Comparison of ENCODE assay signal across 12 cellular contexts in the genomic region with DNA sequence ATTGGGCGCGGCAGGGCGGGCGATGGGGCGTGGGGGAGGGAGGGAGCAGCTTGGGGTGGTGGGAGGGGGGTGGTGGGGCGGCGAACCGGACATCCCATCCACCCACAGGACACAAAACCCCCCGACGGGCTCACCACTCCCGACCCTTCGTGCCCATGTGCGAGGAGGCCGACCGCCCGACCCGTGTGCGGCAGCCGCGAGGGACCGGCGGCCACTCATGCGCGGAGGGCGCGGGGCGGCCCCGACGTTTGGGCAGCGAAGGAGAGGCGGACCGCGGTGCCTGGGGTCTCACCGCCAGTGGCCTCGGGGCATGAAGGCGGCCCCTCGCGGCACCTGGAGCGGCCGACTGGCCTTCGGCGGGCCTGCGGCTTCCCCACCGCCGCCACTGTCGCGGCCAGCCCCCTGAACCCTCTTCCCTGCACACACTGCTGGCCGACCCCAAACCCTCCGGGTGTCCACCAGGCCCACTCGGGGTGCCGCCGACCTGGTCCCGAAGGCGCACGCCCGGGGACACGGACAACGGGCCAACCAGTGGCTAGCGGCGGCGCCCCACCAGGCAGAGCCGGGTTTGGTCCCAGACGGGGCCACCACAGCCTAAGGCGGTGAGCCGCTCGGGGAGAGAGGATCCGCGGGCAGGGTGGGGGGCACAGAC.
"Had no signal": no experiment of that assay in that cellular context is flagged by ENCODE, and none has a peak within 500 bp of the region (broad histone marks: within the 10 kb centered on the region; RNA-seq: fewer than 3 reads in every experiment).

No MANE protein-coding gene starts in this region.

- H3K4me1 Mint-ChIP-seq: memory B cell, nephron progenitor cell had no signal

- H3K4me3 Mint-ChIP-seq: activated naive CD8-positive, alpha-beta T cell; memory B cell; nephron progenitor cell had no signal

- DNase-seq: activated CD4-positive, alpha-beta T cell treated with anti-CD3 and anti-CD28 coated beads, Interleukin-2, amount 50 U/mL, for 1 hour; activated gamma-delta T cell; activated T-cell treated with anti-CD3 and anti-CD28 coated beads, Interleukin-2, amount 50 U/mL, for 1 hour; amygdala; heart left ventricle; nephron progenitor cell; stimulated activated CD4-positive, alpha-beta T cell treated with anti-CD3 and anti-CD28 coated beads, Interleukin-4, amount 100 ng/mL, for 4 hours; T-helper 2 cell; transverse colon had no signal

- H3K4me3 ChIP-seq: ovary had no signal

- H3K27ac Mint-ChIP-seq: activated naive CD8-positive, alpha-beta T cell; memory B cell; nephron progenitor cell had no signal

- H3K36me3 Mint-ChIP-seq: activated naive CD8-positive, alpha-beta T cell; memory B cell had no signal

- H3K27ac ChIP-seq: heart left ventricle, ovary, transverse colon had no signal

- H3K27me3 Mint-ChIP-seq: memory B cell had no signal
